In the genomic region with DNA sequence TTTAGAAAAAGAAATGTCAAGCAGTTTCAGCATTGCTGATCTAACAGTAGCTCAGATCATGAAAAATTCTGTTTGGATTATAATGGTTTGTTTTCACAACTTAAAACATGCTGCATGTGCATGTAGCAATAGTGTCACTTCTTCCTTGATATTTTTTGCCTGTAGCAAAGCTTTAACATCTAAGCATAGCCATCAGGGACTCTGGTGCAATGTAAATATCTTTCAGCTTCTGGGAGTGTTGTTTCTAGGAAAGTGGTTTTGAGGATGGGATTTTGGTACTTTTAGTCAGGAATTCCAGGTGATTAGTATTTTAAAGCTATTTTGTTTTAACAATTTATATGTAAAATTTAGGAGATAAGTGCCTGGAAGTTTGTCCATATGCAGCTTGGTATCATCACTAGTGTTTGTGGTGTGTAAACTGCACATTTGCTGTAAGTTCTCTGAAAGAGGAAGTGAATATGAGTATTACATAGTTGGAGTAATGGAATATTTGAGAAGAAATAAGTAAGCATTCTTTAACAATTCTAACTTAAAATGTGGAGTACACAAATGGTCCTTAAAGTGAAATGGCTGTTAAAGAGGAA, we compare ENCODE assay signal across 8 cellular contexts. TPM values are rescaled to one million over a fixed set of nuclear protein-coding genes. Genes with fewer than 3 reads are reported as not detected.
DNase-seq lines count a peak whose midpoint lies in the region; ATAC-seq and TF ChIP-seq lines count a peak whose summit lies in the region.

No MANE protein-coding gene starts in this region.

- no peaks in the 10 kb centered on the region for H3K27me3 Mint-ChIP-seq in Caco-2 (ENCODE audit: insufficient read depth, unreplicated experiment)
- no peaks in the 10 kb centered on the region for H3K27me3 Mint-ChIP-seq in central memory CD8-positive, alpha-beta T cell
- no peaks in the 10 kb centered on the region for H3K27me3 Mint-ChIP-seq in natural killer cell treated with Interleukin-12 subunit alpha and Interleukin-12 subunit beta and Interleukin-15 and Interleukin-18, amount 100 ng/mL, for 72 hours

- H3K9me3 Mint-ChIP-seq in Caco-2 (ENCODE audit: unreplicated experiment), result no peaks in the 10 kb centered on the region
- no peaks in the 10 kb centered on the region for H3K9me3 Mint-ChIP-seq in central memory CD8-positive, alpha-beta T cell
- no peaks in the 10 kb centered on the region for H3K9me3 Mint-ChIP-seq in natural killer cell treated with Interleukin-12 subunit alpha and Interleukin-12 subunit beta and Interleukin-15 and Interleukin-18, amount 100 ng/mL, for 72 hours

- TSS peak; percentile 27 for BruUV-seq in Caco-2 (replicated peaks; lab: Mats Ljungman, UMichigan)

- CTCF ChIA-PET in Caco-2 (lab: Charles Lee), result interaction anchor here (0.6 to 1.5 kb wide), 4 partner anchors 40 to 406 kb away, joined by 3 to 7 read pairs (median 4); no protein-coding TSS in a partner anchor

- no peaks in the 10 kb centered on the region for H3K27me3 ChIP-seq in Caco-2 (replicated peaks; ENCODE audit: control insufficient read depth, insufficient read depth, low read length)

- H3K4me1 ChIP-seq in Caco-2, result peaks cover 9% of the 10 kb centered on the region; the same call in 1 of the 2 replicates

- peaks cover 24% of the 10 kb centered on the region for H3K4me1 Mint-ChIP-seq in Caco-2 (ENCODE audit: low read depth, unreplicated experiment)
- peaks cover 59% of the 10 kb centered on the region for H3K4me1 Mint-ChIP-seq in central memory CD8-positive, alpha-beta T cell
- H3K4me1 Mint-ChIP-seq in natural killer cell treated with Interleukin-12 subunit alpha and Interleukin-12 subunit beta and Interleukin-15 and Interleukin-18, amount 100 ng/mL, for 72 hours (ENCODE audit: low read depth in 2 of 2), result peaks cover 45 to 58% of the 10 kb centered on the region in 2 donors

- H3K36me3 Mint-ChIP-seq in Caco-2 (ENCODE audit: insufficient read depth, unreplicated experiment), result peaks cover 34% of the 10 kb centered on the region
- H3K36me3 Mint-ChIP-seq in central memory CD8-positive, alpha-beta T cell (ENCODE audit: insufficient read depth), result peaks cover 19% of the 10 kb centered on the region
- H3K36me3 Mint-ChIP-seq in natural killer cell treated with Interleukin-12 subunit alpha and Interleukin-12 subunit beta and Interleukin-15 and Interleukin-18, amount 100 ng/mL, for 72 hours, result peaks cover 6% of the 10 kb centered on the region

- H3K4me3 ChIP-seq in Caco-2 (ENCODE audit: low read depth, low read length), result peak overlapping the region; percentile 99

- POLR2A ChIA-PET in Caco-2 (lab: Charles Lee), result interaction anchor here (0.6 kb wide), 1 partner anchor 265 kb away, joined by 6 read pairs; no protein-coding TSS in a partner anchor

- no peaks in the 10 kb centered on the region; the same call in 1 of the 2 replicates for H3K36me3 ChIP-seq in Caco-2 (ENCODE audit: control insufficient read depth, insufficient read depth, low read length)

- peak overlapping the region; percentile 100 for H3K4me3 Mint-ChIP-seq in Caco-2 (ENCODE audit: unreplicated experiment)
- peak overlapping the region; percentile 92 for H3K4me3 Mint-ChIP-seq in central memory CD8-positive, alpha-beta T cell
- peak overlapping the region; percentile 99 for H3K4me3 Mint-ChIP-seq in natural killer cell treated with Interleukin-12 subunit alpha and Interleukin-12 subunit beta and Interleukin-15 and Interleukin-18, amount 100 ng/mL, for 72 hours

- TF ChIP-seq CTCF in Caco-2 (IDR thresholded peaks at IDR 0.05; ENCODE audit: insufficient read depth in 1 of 2, low read depth in 1 of 2, low read length in 1 of 2, severe bottlenecking in 1 of 2, unreplicated experiment in 1 of 2), result no peak

- peak overlapping the region; percentile 97 for H3K27ac Mint-ChIP-seq in Caco-2 (ENCODE audit: unreplicated experiment)
- H3K27ac Mint-ChIP-seq in central memory CD8-positive, alpha-beta T cell (ENCODE audit: low read depth), result peak overlapping the region; percentile 65
- peak overlapping the region; percentile 90 to 96 for H3K27ac Mint-ChIP-seq in natural killer cell treated with Interleukin-12 subunit alpha and Interleukin-12 subunit beta and Interleukin-15 and Interleukin-18, amount 100 ng/mL, for 72 hours

- intact Hi-C loops in Caco-2 (cut with micrococcal nuclease; ENCODE audit: unreplicated experiment), result no loop called here

- ATAC-seq in central memory CD8-positive, alpha-beta T cell (replicated peaks; ENCODE audit: extremely low read depth, poor library complexity, severe bottlenecking), result no peak
- ATAC-seq in natural killer cell treated with Interleukin-12 subunit alpha and Interleukin-12 subunit beta and Interleukin-15 and Interleukin-18, amount 100 ng/mL, for 72 hours, result no peak
- ATAC-seq in HG03342 (IDR thresholded peaks at IDR 0.05; ENCODE audit: unreplicated experiment), result no peak
- no peak for ATAC-seq in GM21381 (IDR thresholded peaks at IDR 0.05; ENCODE audit: unreplicated experiment)

- DNase-seq in Caco-2, result no peak
- DNase-seq in MV-4-11 (lab: John Stamatoyannopoulos, UW), result peak; percentile 70
- DNase-seq in central memory CD8-positive, alpha-beta T cell (ENCODE audit: low spot score in 2 of 2), result no peak
- DNase-seq in natural killer cell treated with Interleukin-12 subunit alpha and Interleukin-12 subunit beta and Interleukin-15 and Interleukin-18, amount 100 ng/mL, for 72 hours (ENCODE audit: low spot score), result no peak
- no peak for DNase-seq in occipital lobe (lab: John Stamatoyannopoulos, UW)
- no peak for DNase-seq in NCI-H146 (lab: John Stamatoyannopoulos, UW)

- H3K9me3 ChIP-seq in Caco-2, result no peaks in the 10 kb centered on the region

RNA-seq across cellular contexts. Expression of gene RSBN1L, which starts 1.9 kb away (rescaled TPM):
- total RNA-seq in Caco-2 (2022), result 21.4 and 25.3 TPM in 2 replicates
- 10 to 100 TPM; 19.0 to 21.2 TPM for total RNA-seq in natural killer cell treated with Interleukin-12 subunit alpha and Interleukin-12 subunit beta and Interleukin-15 and Interleukin-18, amount 100 ng/mL, for 72 hours
- 76.7 TPM for total RNA-seq in occipital lobe
